1 cellular context compared by ENCODE assay signal in the genomic region with DNA sequence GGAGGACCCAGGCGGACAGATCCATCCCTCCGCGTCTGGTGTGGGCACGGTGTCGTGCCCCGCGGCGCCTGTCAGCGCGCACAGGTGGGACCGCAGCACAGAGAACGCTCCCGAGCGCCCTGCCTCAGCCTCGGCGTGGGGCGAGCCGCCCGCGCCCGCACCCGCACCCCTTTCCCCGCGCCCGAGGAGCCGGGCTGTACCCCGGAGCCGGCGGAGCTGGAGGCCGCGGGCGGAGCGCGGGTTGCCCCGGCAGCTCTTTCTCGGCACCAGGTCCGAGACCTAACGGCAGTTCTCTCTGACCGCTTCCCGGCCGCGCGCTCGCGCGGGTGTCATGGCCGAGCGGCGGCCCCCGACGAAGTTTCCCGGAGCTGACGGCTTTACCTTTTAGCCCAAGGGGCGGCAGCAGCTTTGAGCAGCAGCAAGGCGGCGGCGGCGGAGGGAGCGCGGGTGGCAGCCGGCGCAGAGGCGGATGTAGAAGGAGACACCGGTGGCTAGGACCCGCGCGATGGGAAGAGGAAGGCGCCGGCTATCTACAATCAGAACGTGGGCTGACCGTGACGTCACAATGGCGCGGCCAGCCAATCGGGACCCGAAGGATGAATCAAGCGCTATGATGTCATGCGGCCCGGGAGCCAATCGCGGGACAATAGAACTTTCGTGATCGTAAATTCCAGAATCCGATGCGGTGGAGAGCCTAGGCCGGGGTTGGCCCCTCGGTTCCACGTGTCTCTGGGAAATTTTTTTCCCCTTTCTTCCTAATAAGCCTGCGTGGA.
TF ChIP-seq lines count a peak whose summit lies in the region.

A gene with protein sequence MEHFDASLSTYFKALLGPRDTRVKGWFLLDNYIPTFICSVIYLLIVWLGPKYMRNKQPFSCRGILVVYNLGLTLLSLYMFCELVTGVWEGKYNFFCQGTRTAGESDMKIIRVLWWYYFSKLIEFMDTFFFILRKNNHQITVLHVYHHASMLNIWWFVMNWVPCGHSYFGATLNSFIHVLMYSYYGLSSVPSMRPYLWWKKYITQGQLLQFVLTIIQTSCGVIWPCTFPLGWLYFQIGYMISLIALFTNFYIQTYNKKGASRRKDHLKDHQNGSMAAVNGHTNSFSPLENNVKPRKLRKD (minus strand): TSS at position 515 of the 773 bp plus-strand sequence. CDS start 53,251 bp downstream, outside the sequence.

TF ChIP-seq in HepG2, 621 proteins besides CTCF, POLR2A, EP300 and RAD21 (continued from another document and continues in another):
- TF ChIP-seq STAT5B (CRISPR knock-in tag; IDR thresholded peaks at IDR 0.05) (no peak), PTBP1 (IDR thresholded peaks at IDR 0.05; ENCODE audit: low read depth, low read length, poor library complexity, severe bottlenecking) (no peak), FOXA1 (IDR thresholded peaks at IDR 0.05) (no peak), FOXA1 (CRISPR knock-in tag; IDR thresholded peaks at IDR 0.05) (0 out of 2 replicates have a peak, but pooled peaks have one; percentile 19), ZNF607 (CRISPR knock-in tag; IDR thresholded peaks at IDR 0.05; ENCODE audit: borderline replicate concordance) (no peak), SIN3A (IDR thresholded peaks at IDR 0.05; ENCODE audit: borderline replicate concordance, low read depth, low read length) (peak; percentile 5; the same call in 1 of the 2 replicates), CENPX (CRISPR knock-in tag; IDR thresholded peaks at IDR 0.05) (no peak), ZNF619 (CRISPR knock-in tag; IDR thresholded peaks at IDR 0.05) (no peak), ZNF670 (CRISPR knock-in tag; IDR thresholded peaks at IDR 0.05; ENCODE audit: borderline replicate concordance) (peak; percentile 95; the same call in 1 of the 2 replicates), ZNF326 (CRISPR knock-in tag; IDR thresholded peaks at IDR 0.05; ENCODE audit: borderline replicate concordance) (no peak), GATAD2A (CRISPR knock-in tag; IDR thresholded peaks at IDR 0.05) (peak; percentile 85), SMARCC2 (IDR thresholded peaks at IDR 0.05) (no peak), FOXC1 (CRISPR knock-in tag; IDR thresholded peaks at IDR 0.05; ENCODE audit: borderline replicate concordance) (no peak), ZNF841 (CRISPR knock-in tag; IDR thresholded peaks at IDR 0.05; ENCODE audit: borderline replicate concordance) (no peak), PAF1 (CRISPR knock-in tag; IDR thresholded peaks at IDR 0.05) (no peak), ZNF496 (CRISPR knock-in tag; IDR thresholded peaks at IDR 0.05; ENCODE audit: insufficient replicate concordance) (no peak), NPAS2 (CRISPR knock-in tag; IDR thresholded peaks at IDR 0.05; ENCODE audit: borderline replicate concordance) (no peak), SNAPC2 (CRISPR knock-in tag; IDR thresholded peaks at IDR 0.05) (no peak), THAP11 (CRISPR knock-in tag; IDR thresholded peaks at IDR 0.05) (peak; percentile 57; the same call in 1 of the 2 replicates), ZKSCAN8 (CRISPR knock-in tag; IDR thresholded peaks at IDR 0.05; ENCODE audit: borderline replicate concordance) (no peak), ZNF335 (CRISPR knock-in tag; IDR thresholded peaks at IDR 0.05) (peak; percentile 65; the same call in 1 of the 2 replicates), HNF4G (IDR thresholded peaks at IDR 0.05; ENCODE audit: borderline replicate concordance, low read depth, low read length) (no peak), HNF4G (CRISPR knock-in tag; IDR thresholded peaks at IDR 0.05; ENCODE audit: borderline replicate concordance, low read depth) (no peak), ZFP36L2 (CRISPR knock-in tag; IDR thresholded peaks at IDR 0.05) (no peak), ZNF30 (CRISPR knock-in tag; IDR thresholded peaks at IDR 0.05) (0 out of 2 replicates have a peak, but pooled peaks have one; percentile 3), YY1 (IDR thresholded peaks at IDR 0.05; ENCODE audit: insufficient read depth, insufficient replicate concordance, low read depth, low read length) (peak; percentile 86), ERF (CRISPR knock-in tag; IDR thresholded peaks at IDR 0.05) (peak; percentile 61), CENPT (CRISPR knock-in tag; IDR thresholded peaks at IDR 0.05; ENCODE audit: low read depth) (0 out of 2 replicates have a peak, but pooled peaks have one; percentile 70)
- TF ChIP-seq, protein P1, sequence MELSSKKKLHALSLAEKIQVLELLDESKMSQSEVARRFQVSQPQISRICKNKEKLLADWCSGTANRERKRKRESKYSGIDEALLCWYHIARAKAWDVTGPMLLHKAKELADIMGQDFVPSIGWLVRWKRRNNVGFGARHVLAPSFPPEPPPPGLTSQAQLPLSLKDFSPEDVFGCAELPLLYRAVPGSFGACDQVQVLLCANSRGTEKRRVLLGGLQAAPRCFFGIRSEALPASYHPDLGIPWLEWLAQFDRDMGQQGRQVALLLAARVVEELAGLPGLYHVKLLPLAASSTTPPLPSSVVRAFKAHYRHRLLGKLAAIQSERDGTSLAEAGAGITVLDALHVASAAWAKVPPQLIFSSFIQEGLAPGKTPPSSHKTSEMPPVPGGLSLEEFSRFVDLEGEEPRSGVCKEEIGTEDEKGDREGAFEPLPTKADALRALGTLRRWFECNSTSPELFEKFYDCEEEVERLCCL (CRISPR knock-in tag; IDR thresholded peaks at IDR 0.05; ENCODE audit: borderline replicate concordance) = no peak
- TF ChIP-seq, protein P2, sequence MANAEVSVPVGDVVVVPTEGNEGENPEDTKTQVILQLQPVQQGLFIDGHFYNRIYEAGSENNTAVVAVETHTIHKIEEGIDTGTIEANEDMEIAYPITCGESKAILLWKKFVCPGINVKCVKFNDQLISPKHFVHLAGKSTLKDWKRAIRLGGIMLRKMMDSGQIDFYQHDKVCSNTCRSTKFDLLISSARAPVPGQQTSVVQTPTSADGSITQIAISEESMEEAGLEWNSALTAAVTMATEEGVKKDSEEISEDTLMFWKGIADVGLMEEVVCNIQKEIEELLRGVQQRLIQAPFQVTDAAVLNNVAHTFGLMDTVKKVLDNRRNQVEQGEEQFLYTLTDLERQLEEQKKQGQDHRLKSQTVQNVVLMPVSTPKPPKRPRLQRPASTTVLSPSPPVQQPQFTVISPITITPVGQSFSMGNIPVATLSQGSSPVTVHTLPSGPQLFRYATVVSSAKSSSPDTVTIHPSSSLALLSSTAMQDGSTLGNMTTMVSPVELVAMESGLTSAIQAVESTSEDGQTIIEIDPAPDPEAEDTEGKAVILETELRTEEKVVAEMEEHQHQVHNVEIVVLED (CRISPR knock-in tag; IDR thresholded peaks at IDR 0.05; ENCODE audit: borderline replicate concordance) = peak; percentile 35; the same call in 1 of the 2 replicates
- TF ChIP-seq, protein P3, sequence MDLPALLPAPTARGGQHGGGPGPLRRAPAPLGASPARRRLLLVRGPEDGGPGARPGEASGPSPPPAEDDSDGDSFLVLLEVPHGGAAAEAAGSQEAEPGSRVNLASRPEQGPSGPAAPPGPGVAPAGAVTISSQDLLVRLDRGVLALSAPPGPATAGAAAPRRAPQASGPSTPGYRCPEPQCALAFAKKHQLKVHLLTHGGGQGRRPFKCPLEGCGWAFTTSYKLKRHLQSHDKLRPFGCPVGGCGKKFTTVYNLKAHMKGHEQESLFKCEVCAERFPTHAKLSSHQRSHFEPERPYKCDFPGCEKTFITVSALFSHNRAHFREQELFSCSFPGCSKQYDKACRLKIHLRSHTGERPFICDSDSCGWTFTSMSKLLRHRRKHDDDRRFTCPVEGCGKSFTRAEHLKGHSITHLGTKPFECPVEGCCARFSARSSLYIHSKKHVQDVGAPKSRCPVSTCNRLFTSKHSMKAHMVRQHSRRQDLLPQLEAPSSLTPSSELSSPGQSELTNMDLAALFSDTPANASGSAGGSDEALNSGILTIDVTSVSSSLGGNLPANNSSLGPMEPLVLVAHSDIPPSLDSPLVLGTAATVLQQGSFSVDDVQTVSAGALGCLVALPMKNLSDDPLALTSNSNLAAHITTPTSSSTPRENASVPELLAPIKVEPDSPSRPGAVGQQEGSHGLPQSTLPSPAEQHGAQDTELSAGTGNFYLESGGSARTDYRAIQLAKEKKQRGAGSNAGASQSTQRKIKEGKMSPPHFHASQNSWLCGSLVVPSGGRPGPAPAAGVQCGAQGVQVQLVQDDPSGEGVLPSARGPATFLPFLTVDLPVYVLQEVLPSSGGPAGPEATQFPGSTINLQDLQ (CRISPR knock-in tag; IDR thresholded peaks at IDR 0.05) = no peak
- TF ChIP-seq, protein P4, sequence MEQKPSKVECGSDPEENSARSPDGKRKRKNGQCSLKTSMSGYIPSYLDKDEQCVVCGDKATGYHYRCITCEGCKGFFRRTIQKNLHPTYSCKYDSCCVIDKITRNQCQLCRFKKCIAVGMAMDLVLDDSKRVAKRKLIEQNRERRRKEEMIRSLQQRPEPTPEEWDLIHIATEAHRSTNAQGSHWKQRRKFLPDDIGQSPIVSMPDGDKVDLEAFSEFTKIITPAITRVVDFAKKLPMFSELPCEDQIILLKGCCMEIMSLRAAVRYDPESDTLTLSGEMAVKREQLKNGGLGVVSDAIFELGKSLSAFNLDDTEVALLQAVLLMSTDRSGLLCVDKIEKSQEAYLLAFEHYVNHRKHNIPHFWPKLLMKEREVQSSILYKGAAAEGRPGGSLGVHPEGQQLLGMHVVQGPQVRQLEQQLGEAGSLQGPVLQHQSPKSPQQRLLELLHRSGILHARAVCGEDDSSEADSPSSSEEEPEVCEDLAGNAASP (CRISPR knock-in tag; IDR thresholded peaks at IDR 0.05; ENCODE audit: borderline replicate concordance) = no peak
- TF ChIP-seq, protein P5, sequence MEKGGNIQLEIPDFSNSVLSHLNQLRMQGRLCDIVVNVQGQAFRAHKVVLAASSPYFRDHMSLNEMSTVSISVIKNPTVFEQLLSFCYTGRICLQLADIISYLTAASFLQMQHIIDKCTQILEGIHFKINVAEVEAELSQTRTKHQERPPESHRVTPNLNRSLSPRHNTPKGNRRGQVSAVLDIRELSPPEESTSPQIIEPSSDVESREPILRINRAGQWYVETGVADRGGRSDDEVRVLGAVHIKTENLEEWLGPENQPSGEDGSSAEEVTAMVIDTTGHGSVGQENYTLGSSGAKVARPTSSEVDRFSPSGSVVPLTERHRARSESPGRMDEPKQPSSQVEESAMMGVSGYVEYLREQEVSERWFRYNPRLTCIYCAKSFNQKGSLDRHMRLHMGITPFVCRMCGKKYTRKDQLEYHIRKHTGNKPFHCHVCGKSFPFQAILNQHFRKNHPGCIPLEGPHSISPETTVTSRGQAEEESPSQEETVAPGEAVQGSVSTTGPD (CRISPR knock-in tag; IDR thresholded peaks at IDR 0.05) = no peak
- TF ChIP-seq, protein P6, sequence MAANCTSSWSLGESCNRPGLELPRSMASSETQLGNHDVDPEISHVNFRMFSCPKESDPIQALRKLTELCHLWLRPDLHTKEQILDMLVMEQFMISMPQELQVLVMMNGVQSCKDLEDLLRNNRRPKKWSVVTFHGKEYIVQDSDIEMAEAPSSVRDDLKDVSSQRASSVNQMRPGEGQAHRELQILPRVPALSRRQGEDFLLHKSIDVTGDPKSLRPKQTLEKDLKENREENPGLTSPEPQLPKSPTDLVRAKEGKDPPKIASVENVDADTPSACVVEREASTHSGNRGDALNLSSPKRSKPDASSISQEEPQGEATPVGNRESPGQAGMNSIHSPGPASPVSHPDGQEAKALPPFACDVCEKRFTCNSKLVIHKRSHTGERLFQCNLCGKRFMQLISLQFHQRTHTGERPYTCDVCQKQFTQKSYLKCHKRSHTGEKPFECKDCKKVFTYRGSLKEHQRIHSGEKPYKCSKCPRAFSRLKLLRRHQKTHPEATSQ (CRISPR knock-in tag; IDR thresholded peaks at IDR 0.05; ENCODE audit: borderline replicate concordance) = no peak
- TF ChIP-seq, protein P7, sequence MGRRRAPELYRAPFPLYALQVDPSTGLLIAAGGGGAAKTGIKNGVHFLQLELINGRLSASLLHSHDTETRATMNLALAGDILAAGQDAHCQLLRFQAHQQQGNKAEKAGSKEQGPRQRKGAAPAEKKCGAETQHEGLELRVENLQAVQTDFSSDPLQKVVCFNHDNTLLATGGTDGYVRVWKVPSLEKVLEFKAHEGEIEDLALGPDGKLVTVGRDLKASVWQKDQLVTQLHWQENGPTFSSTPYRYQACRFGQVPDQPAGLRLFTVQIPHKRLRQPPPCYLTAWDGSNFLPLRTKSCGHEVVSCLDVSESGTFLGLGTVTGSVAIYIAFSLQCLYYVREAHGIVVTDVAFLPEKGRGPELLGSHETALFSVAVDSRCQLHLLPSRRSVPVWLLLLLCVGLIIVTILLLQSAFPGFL (CRISPR knock-in tag; IDR thresholded peaks at IDR 0.05) = peak; percentile 85; the same call in 1 of the 2 replicates
- TF ChIP-seq, protein P8, sequence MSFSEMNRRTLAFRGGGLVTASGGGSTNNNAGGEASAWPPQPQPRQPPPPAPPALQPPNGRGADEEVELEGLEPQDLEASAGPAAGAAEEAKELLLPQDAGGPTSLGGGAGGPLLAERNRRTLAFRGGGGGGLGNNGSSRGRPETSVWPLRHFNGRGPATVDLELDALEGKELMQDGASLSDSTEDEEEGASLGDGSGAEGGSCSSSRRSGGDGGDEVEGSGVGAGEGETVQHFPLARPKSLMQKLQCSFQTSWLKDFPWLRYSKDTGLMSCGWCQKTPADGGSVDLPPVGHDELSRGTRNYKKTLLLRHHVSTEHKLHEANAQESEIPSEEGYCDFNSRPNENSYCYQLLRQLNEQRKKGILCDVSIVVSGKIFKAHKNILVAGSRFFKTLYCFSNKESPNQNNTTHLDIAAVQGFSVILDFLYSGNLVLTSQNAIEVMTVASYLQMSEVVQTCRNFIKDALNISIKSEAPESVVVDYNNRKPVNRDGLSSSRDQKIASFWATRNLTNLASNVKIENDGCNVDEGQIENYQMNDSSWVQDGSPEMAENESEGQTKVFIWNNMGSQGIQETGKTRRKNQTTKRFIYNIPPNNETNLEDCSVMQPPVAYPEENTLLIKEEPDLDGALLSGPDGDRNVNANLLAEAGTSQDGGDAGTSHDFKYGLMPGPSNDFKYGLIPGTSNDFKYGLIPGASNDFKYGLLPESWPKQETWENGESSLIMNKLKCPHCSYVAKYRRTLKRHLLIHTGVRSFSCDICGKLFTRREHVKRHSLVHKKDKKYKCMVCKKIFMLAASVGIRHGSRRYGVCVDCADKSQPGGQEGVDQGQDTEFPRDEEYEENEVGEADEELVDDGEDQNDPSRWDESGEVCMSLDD (CRISPR knock-in tag; IDR thresholded peaks at IDR 0.05; ENCODE audit: borderline replicate concordance) = no peak
- TF ChIP-seq, protein P9, sequence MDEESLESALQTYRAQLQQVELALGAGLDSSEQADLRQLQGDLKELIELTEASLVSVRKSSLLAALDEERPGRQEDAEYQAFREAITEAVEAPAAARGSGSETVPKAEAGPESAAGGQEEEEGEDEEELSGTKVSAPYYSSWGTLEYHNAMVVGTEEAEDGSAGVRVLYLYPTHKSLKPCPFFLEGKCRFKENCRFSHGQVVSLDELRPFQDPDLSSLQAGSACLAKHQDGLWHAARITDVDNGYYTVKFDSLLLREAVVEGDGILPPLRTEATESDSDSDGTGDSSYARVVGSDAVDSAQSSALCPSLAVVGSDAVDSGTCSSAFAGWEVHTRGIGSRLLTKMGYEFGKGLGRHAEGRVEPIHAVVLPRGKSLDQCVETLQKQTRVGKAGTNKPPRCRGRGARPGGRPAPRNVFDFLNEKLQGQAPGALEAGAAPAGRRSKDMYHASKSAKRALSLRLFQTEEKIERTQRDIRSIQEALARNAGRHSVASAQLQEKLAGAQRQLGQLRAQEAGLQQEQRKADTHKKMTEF (CRISPR knock-in tag; IDR thresholded peaks at IDR 0.05) = peak; percentile 68; the same call in 1 of the 2 replicates
- TF ChIP-seq, protein P10, sequence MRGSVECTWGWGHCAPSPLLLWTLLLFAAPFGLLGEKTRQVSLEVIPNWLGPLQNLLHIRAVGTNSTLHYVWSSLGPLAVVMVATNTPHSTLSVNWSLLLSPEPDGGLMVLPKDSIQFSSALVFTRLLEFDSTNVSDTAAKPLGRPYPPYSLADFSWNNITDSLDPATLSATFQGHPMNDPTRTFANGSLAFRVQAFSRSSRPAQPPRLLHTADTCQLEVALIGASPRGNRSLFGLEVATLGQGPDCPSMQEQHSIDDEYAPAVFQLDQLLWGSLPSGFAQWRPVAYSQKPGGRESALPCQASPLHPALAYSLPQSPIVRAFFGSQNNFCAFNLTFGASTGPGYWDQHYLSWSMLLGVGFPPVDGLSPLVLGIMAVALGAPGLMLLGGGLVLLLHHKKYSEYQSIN (CRISPR knock-in tag; IDR thresholded peaks at IDR 0.05; ENCODE audit: borderline replicate concordance) = no peak
